ENCODE assay signal across 8 cellular contexts in genomic region chr3:48112108-48112791, GRCh38.
A peak's percentile ranks its signal among the peaks of the same experiment; 100 is the strongest.
DNase-seq lines count a peak whose midpoint lies in the region; ATAC-seq, FAIRE-seq and TF ChIP-seq lines count a peak whose summit lies in the region.
"Not testable (repeated sequence)": the region's sequence is repeated elsewhere in the genome, so short reads cannot be mapped to it uniquely, and the experiment has no call there.

No MANE protein-coding gene starts in this region.

- not testable (repeated sequence) for TF ChIP-seq CTCF in Peyer's patch (IDR thresholded peaks at IDR 0.05)

- H3K27ac Mint-ChIP-seq in activated CD8-positive, alpha-beta memory T cell treated with anti-CD3 and anti-CD28 coated beads, Interleukin-2, amount 10 ng/mL, durations not matched to agents 7 days and 5 days: peak overlapping the region; percentile 89

- TF ChIP-seq POLR2A in GM12892 (IDR thresholded peaks at IDR 0.05; ENCODE audit: low read depth, low read length); Peyer's patch (IDR thresholded peaks at IDR 0.05): not testable (repeated sequence)

- H3K4me1 Mint-ChIP-seq in activated CD8-positive, alpha-beta memory T cell treated with anti-CD3 and anti-CD28 coated beads, Interleukin-2, amount 10 ng/mL, durations not matched to agents 7 days and 5 days: peaks cover 25% of the 10 kb centered on the region

- H3K4me3 ChIP-seq in Peyer's patch: not testable (repeated sequence)

- DNase-seq in GM12892 (ENCODE audit: insufficient read length) (peak; percentile 48), Peyer's patch (peak in 2 of 3 donors; percentile 62 to 83), fibroblast of peridontal ligament (ENCODE audit: extremely low read depth) (peak; percentile 36)
- DNase-seq in activated CD8-positive, alpha-beta memory T cell treated with anti-CD3 and anti-CD28 coated beads, Interleukin-2, amount 10 ng/mL, durations not matched to agents 7 days and 5 days: peak; percentile 93
- peak; percentile 5 to 24 for DNase-seq in stimulated activated CD8-positive, alpha-beta memory T cell treated with anti-CD3 and anti-CD28 coated beads, Interleukin-7, amount 100 ng/mL, for 4 hours (ENCODE audit: low read depth in 2 of 2)

- H3K9me3 ChIP-seq in Peyer's patch: not testable (repeated sequence)

- not testable (repeated sequence) for H3K36me3 ChIP-seq in Peyer's patch

- CTCF ChIA-PET in activated CD8-positive, alpha-beta memory T cell treated with anti-CD3 and anti-CD28 coated beads, Interleukin-2, amount 10 ng/mL, durations not matched to agents 7 days and 5 days (lab: Charles Lee): interaction anchor here (0.6 to 2.1 kb wide), 7 partner anchors 11 to 156 kb away, joined by 3 to 11 read pairs (median 3); no protein-coding TSS in a partner anchor

- not testable (repeated sequence) for H3K36me3 Mint-ChIP-seq in activated CD8-positive, alpha-beta memory T cell treated with anti-CD3 and anti-CD28 coated beads, Interleukin-2, amount 10 ng/mL, durations not matched to agents 7 days and 5 days

- not testable (repeated sequence) for H3K4me1 ChIP-seq in Peyer's patch

- H3K27ac ChIP-seq in Peyer's patch: peak overlapping the region; percentile 20 to 76 (median 54)

- H3K9me3 Mint-ChIP-seq in activated CD8-positive, alpha-beta memory T cell treated with anti-CD3 and anti-CD28 coated beads, Interleukin-2, amount 10 ng/mL, durations not matched to agents 7 days and 5 days (ENCODE audit: low read depth): not testable (repeated sequence)

- peak; percentile 90 for ATAC-seq in GM19438 (IDR thresholded peaks at IDR 0.05; ENCODE audit: low read depth, unreplicated experiment)
- ATAC-seq in HG02759 (IDR thresholded peaks at IDR 0.05; ENCODE audit: unreplicated experiment): peak; percentile 95
- peak; percentile 75 for ATAC-seq in HG03457 (IDR thresholded peaks at IDR 0.05; ENCODE audit: unreplicated experiment)
- peak; percentile 95 for ATAC-seq in activated CD8-positive, alpha-beta memory T cell treated with anti-CD3 and anti-CD28 coated beads, Interleukin-2, amount 10 ng/mL, durations not matched to agents 7 days and 5 days

- FAIRE-seq in GM12892 (lab: Jason Lieb, UNC): peak; percentile 73

- not testable (repeated sequence) for H3K27me3 ChIP-seq in Peyer's patch

- peak overlapping the region; percentile 65 for H3K4me3 Mint-ChIP-seq in activated CD8-positive, alpha-beta memory T cell treated with anti-CD3 and anti-CD28 coated beads, Interleukin-2, amount 10 ng/mL, durations not matched to agents 7 days and 5 days

- not testable (repeated sequence) for H3K27me3 Mint-ChIP-seq in activated CD8-positive, alpha-beta memory T cell treated with anti-CD3 and anti-CD28 coated beads, Interleukin-2, amount 10 ng/mL, durations not matched to agents 7 days and 5 days

Comparison
In these comparisons a context has a peak if more than half of its experiments do, and no peak if none do; other contexts are left out.
1. DNase-seq: peak in every context shown above with its lines; median percentile 93 in activated CD8-positive, alpha-beta memory T cell treated with anti-CD3 and anti-CD28 coated beads, Interleukin-2, amount 10 ng/mL, durations not matched to agents 7 days and 5 days; 72 in Peyer's patch; 48 in GM12892; 36 in fibroblast of peridontal ligament; 14 in stimulated activated CD8-positive, alpha-beta memory T cell treated with anti-CD3 and anti-CD28 coated beads, Interleukin-7, amount 100 ng/mL, for 4 hours.